ENCODE assay signal across 11 cellular contexts in genomic region chr3:10404876-10405275, GRCh38.
"Had no signal": no experiment of that assay in that cellular context is flagged by ENCODE, and none has a peak within 500 bp of the region (broad histone marks: within the 10 kb centered on the region; RNA-seq: fewer than 3 reads in every experiment).

No MANE protein-coding gene starts in this region.

- FAIRE-seq: H54 had no signal

- H3K27ac ChIP-seq: GM23248, HL-60, KMS-11 had no signal

- DNase-seq: GM23248, GOT3, H9, HCEC 1CT, HFFc6, IMR-90, Karpas-422, KBM-7 had no signal

- H2AFZ ChIP-seq: GM23248 had no signal

- H3K4me2 ChIP-seq: KMS-11 had no signal

- H3K4me3 ChIP-seq: GM23248 had no signal

- H3K9ac ChIP-seq: GM23248, KMS-11 had no signal
